Comparison of ENCODE assay signal across 29 cellular contexts in the genomic region with DNA sequence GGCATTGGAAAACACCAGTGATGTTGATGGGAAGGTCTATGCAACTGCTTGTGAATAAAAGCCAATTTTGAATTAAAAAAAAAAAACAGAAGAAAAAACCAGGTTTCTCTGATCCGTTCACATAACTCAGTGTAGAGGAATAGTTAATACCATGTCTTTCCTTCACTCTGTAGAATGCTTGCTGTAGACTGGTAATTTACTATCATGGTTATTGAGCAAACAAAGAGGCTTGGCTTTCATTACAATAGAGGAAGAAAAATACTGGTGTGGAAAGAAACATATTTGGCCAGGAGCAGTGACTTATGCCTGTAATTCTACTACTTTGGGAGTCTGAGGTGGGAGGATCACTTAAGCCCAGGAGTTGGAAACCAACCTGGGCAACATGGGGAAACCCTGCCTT. TPM values are rescaled to one million over a fixed set of nuclear protein-coding genes. Genes with fewer than 3 reads are reported as not detected.
"Had no signal": no experiment of that assay in that cellular context is flagged by ENCODE, and none has a peak within 500 bp of the region (broad histone marks: within the 10 kb centered on the region; RNA-seq: fewer than 3 reads in every experiment).

No MANE protein-coding gene starts in this region.

- H3K36me3 ChIP-seq: brain microvascular endothelial cell, esophagus squamous epithelium, gastroesophageal sphincter, heart right ventricle, WERI-Rb-1 had no signal

- H3K27me3 ChIP-seq: brain microvascular endothelial cell, esophagus squamous epithelium had no signal

- DNase-seq: activated B cell treated with CpG ODN at 0.5 μM for 24 hours; activated CD4-positive, alpha-beta T cell treated with anti-CD3 and anti-CD28 coated beads for 48 hours; activated CD4-positive, alpha-beta T cell treated with anti-CD3 and anti-CD28 coated beads, Interleukin-2, amount 50 U/mL, for 1 hour; activated CD4-positive, alpha-beta T cell treated with anti-CD3 and anti-CD28 coated beads, Interleukin-2, amount 50 U/mL, for 48 hours; activated CD8-positive, alpha-beta memory T cell treated with anti-CD3 and anti-CD28 coated beads for 24 hours; activated CD8-positive, alpha-beta T cell treated with anti-CD3 and anti-CD28 coated beads for 36 hours; activated effector memory CD4-positive, alpha-beta T cell treated with Interleukin-2 at 50 U/mL for 16 hours; activated gamma-delta T cell treated with Interleukin-2 at 50 U/mL for 16 hours; activated naive CD4-positive, alpha-beta T cell treated with anti-CD3 and anti-CD28 coated beads, Interleukin-2, amount 50 U/mL, for 16 hours; activated naive CD4-positive, alpha-beta T cell treated with Interleukin-2 at 50 U/mL for 16 hours; activated T-cell treated with anti-CD3 and anti-CD28 coated beads, Interleukin-2, amount 50 U/mL, for 4 hours; amniotic stem cell; anterior cingulate cortex; brain microvascular endothelial cell; cortex of kidney; effector CD8-positive, alpha-beta T cell; esophagus squamous epithelium; foreskin melanocyte; heart right ventricle; T-helper 17 cell; T1000; WERI-Rb-1 had no signal

- H3K4me3 Mint-ChIP-seq: activated B cell treated with CpG ODN at 0.5 μM for 24 hours; activated CD8-positive, alpha-beta T cell treated with anti-CD3 and anti-CD28 coated beads for 36 hours; activated naive CD8-positive, alpha-beta T cell; activated T-cell treated with anti-CD3 and anti-CD28 coated beads, Interleukin-2, amount 50 U/mL, for 4 hours; activated T-helper 17 cell treated with anti-CD3 and anti-CD28 coated beads, Interleukin-2, amount 50 U/mL, for 72 hours; T-helper 17 cell; T-helper 2 cell treated with Interferon-gamma antibody and Interleukin-4, amounts not matched to agents 5 μg/mL and 100 μg/mL, for 36 hours had no signal

- H3K27ac ChIP-seq: brain microvascular endothelial cell, epithelial cell of prostate, esophagus squamous epithelium, gastroesophageal sphincter, heart right ventricle, WERI-Rb-1 had no signal

- ATAC-seq: activated CD4-positive, CD25-positive, alpha-beta regulatory T cell treated with anti-CD3 and anti-CD28 coated beads, Interleukin-2, amount 50 U/mL, for 24 hours; activated CD8-positive, alpha-beta T cell treated with anti-CD3 and anti-CD28 coated beads for 36 hours; activated T-cell treated with anti-CD3 and anti-CD28 coated beads, Interleukin-2, amount 50 U/mL, for 4 hours; activated T-helper 17 cell treated with anti-CD3 and anti-CD28 coated beads, Interleukin-2, amount 50 U/mL, for 72 hours; gastroesophageal sphincter; heart right ventricle; T-helper 17 cell had no signal

- H3K4me3 ChIP-seq: esophagus squamous epithelium, gastroesophageal sphincter, heart right ventricle had no signal

- H3K9me3 ChIP-seq: esophagus squamous epithelium, gastroesophageal sphincter, heart right ventricle had no signal

- H3K4me1 Mint-ChIP-seq: activated B cell treated with CpG ODN at 0.5 μM for 24 hours had no signal

- H3K27me3 Mint-ChIP-seq: activated CD8-positive, alpha-beta T cell treated with anti-CD3 and anti-CD28 coated beads for 36 hours; activated naive CD8-positive, alpha-beta T cell; activated T-helper 17 cell treated with anti-CD3 and anti-CD28 coated beads, Interleukin-2, amount 50 U/mL, for 72 hours had no signal

- H3K9me3 Mint-ChIP-seq: activated B cell treated with CpG ODN at 0.5 μM for 24 hours; activated T-helper 17 cell treated with anti-CD3 and anti-CD28 coated beads, Interleukin-2, amount 50 U/mL, for 72 hours; T-helper 2 cell treated with Interferon-gamma antibody and Interleukin-4, amounts not matched to agents 5 μg/mL and 100 μg/mL, for 36 hours had no signal

- H3K27ac Mint-ChIP-seq: activated B cell treated with CpG ODN at 0.5 μM for 24 hours; activated CD8-positive, alpha-beta T cell treated with anti-CD3 and anti-CD28 coated beads for 36 hours; activated naive CD8-positive, alpha-beta T cell; activated T-helper 17 cell treated with anti-CD3 and anti-CD28 coated beads, Interleukin-2, amount 50 U/mL, for 72 hours; T-helper 17 cell; T-helper 2 cell treated with Interferon-gamma antibody and Interleukin-4, amounts not matched to agents 5 μg/mL and 100 μg/mL, for 36 hours had no signal

RNA-seq across cellular contexts. Expression of gene GATM, which starts 41.1 kb away (rescaled TPM):
- total RNA-seq: glomerular endothelial cell had no signal
